Comparison of ENCODE assay signal across 8 cellular contexts in genomic region chr11:3867209-3868071, GRCh38. TPM values are rescaled to one million over a fixed set of nuclear protein-coding genes. Genes with fewer than 3 reads are reported as not detected.
A peak's percentile ranks its signal among the peaks of the same experiment; 100 is the strongest.
DNase-seq lines count a peak whose midpoint lies in the region; ATAC-seq and TF ChIP-seq lines count a peak whose summit lies in the region.

No MANE protein-coding gene starts in this region.

- H3K4me1 Mint-ChIP-seq in T-cell, result peaks cover 90 to 96% (median 92%) of the 10 kb centered on the region in 3 donors

- no peaks in the 10 kb centered on the region for H3K27me3 ChIP-seq in thymus (ENCODE audit: control insufficient read depth, insufficient read depth)

- peaks cover 3% of the 10 kb centered on the region for H3K36me3 ChIP-seq in thymus (ENCODE audit: control insufficient read depth, insufficient read depth)

- peak overlapping the region in 2 of 3 donors; percentile 47 to 58 for H3K4me3 Mint-ChIP-seq in T-cell

- peaks cover 9% of the 10 kb centered on the region for H3K36me3 Mint-ChIP-seq in T-cell

- intact Hi-C loops in left cardiac atrium (cut with DNase I) (loop anchor here in 1 of 2 donors (5.0 kb wide), 1 partner anchor 80 kb away; no protein-coding TSS in a partner anchor), lower leg skin (cut with DNase I; ENCODE audit: low total_unique reads) (no loop called here)

- peak overlapping the region; percentile 70 for H3K27ac ChIP-seq in thymus (ENCODE audit: low read depth)

- no peak for TF ChIP-seq POLR2A in lower leg skin (IDR thresholded peaks at IDR 0.05)

- no peaks in the 10 kb centered on the region for H3K9me3 Mint-ChIP-seq in T-cell

- WGBS in thymus, result 70% methylated on average over 6 of the region's 6 CpGs
- 36 to 41% methylated on average over 6 of the region's 6 CpGs for WGBS in lower leg skin, 2 donors

- ATAC-seq in GM21825 (IDR thresholded peaks at IDR 0.05; ENCODE audit: unreplicated experiment) (peak; percentile 52), T-cell (replicated peaks in 1 of 4) (peak; percentile 33 to 71 (median 49)), left cardiac atrium (peak; percentile 88 to 91)

- peaks cover 36% of the 10 kb centered on the region for H3K4me1 ChIP-seq in thymus (ENCODE audit: control insufficient read depth, insufficient read depth, low read length)

- H3K27ac Mint-ChIP-seq in T-cell, result peak overlapping the region; percentile 83 to 92

- CTCF ChIA-PET in T-cell (lab: Charles Lee), result interaction anchor here (0.7 to 3.6 kb wide), 7 partner anchors 13 to 229 kb away, joined by 3 to 14 read pairs (median 5); partner anchors contain the start of gene STIM1 (in 2 of the 2)

- no peak overlapping the region for H3K4me3 ChIP-seq in GM12864 (ENCODE audit: low read depth, low read length)
- no peak overlapping the region for H3K4me3 ChIP-seq in thymus (ENCODE audit: low read length)
- no peak overlapping the region for H3K4me3 ChIP-seq in lower leg skin (ENCODE audit: low read depth, poor library complexity, severe bottlenecking)

- TF ChIP-seq CTCF in GM12864 (IDR thresholded peaks at IDR 0.05; ENCODE audit: low read depth, low read length, missing control alignments), result no peak
- no peak for TF ChIP-seq CTCF in lower leg skin (IDR thresholded peaks at IDR 0.05)

- peak; percentile 73 for DNase-seq in GM12864 (ENCODE audit: low read depth)
- DNase-seq in T-cell, result peak in 6 of 34 experiments; percentile 4 to 56 (median 17)
- peak; percentile 48 for DNase-seq in left cardiac atrium
- DNase-seq in AG08396 (ENCODE audit: low spot score), result no peak
- DNase-seq in NCI-H1694 treated with DMSO at 0.1 percent for 48 hours (lab: John Stamatoyannopoulos, UW), result no peak
- no peak for DNase-seq in lower leg skin (ENCODE audit: low spot score in 2 of 2)

- H3K27me3 Mint-ChIP-seq in T-cell, result no peaks in the 10 kb centered on the region

- POLR2A ChIA-PET in T-cell (lab: Charles Lee), result interaction anchor here (0.7 to 1.0 kb wide), 4 partner anchors 19 to 174 kb away, joined by 3 to 5 read pairs (median 4); no protein-coding TSS in a partner anchor

- no peaks in the 10 kb centered on the region for H3K9me3 ChIP-seq in thymus (ENCODE audit: control insufficient read depth)

RNA-seq across cellular contexts. Expression of gene STIM1, which starts 12.0 kb away (rescaled TPM):
- 100 to 1,000 TPM in 2 of 5 donors, 10 to 100 TPM in 3; 87.6 to 139 (median 94.5) TPM for total RNA-seq in T-cell
- 10 to 100 TPM; 21.4 to 25.8 TPM for total RNA-seq in left cardiac atrium
- polyA plus RNA-seq in thymus, result 33.0 TPM
- 10 to 100 TPM; 43.7 to 75.9 (median 64.9) TPM for total RNA-seq in lower leg skin

RNA-seq across cellular contexts. Expression of gene RHOG, which starts 26.7 kb away (rescaled TPM):
- 100 to 1,000 TPM in 4 of 5 donors, 10 to 100 TPM in 1; 88.1 to 108 (median 106) TPM for total RNA-seq in T-cell
- total RNA-seq in left cardiac atrium, result 10 to 100 TPM; 31.1 to 33.3 TPM
- 77.3 TPM for polyA plus RNA-seq in thymus
- total RNA-seq in lower leg skin, result 10 to 100 TPM; 57.0 to 75.9 (median 64.0) TPM

RNA-seq across cellular contexts. Expression of gene PGAP2, which starts 59.1 kb away (rescaled TPM):
- 10 to 100 TPM; 22.5 to 28.2 (median 24.6) TPM for total RNA-seq in T-cell
- total RNA-seq in left cardiac atrium, result 10 to 100 TPM; 10.9 to 15.3 TPM
- 24.0 TPM for polyA plus RNA-seq in thymus
- 10 to 100 TPM; 45.6 to 59.6 (median 51.9) TPM for total RNA-seq in lower leg skin

Comparison
In these comparisons a context has a peak if more than half of its experiments do, and no peak if none do; other contexts are left out.
1. DNase-seq: peak in GM12864 (single experiment) and left cardiac atrium (single experiment); none in AG08396 (single experiment), NCI-H1694 treated with DMSO at 0.1 percent for 48 hours (single experiment) and lower leg skin (0 of 2).
2. Peak in every context shown above with its lines, with median percentiles within 50 percentile points of each other: ATAC-seq.